1 cellular context compared by ENCODE assay signal in the genomic region with DNA sequence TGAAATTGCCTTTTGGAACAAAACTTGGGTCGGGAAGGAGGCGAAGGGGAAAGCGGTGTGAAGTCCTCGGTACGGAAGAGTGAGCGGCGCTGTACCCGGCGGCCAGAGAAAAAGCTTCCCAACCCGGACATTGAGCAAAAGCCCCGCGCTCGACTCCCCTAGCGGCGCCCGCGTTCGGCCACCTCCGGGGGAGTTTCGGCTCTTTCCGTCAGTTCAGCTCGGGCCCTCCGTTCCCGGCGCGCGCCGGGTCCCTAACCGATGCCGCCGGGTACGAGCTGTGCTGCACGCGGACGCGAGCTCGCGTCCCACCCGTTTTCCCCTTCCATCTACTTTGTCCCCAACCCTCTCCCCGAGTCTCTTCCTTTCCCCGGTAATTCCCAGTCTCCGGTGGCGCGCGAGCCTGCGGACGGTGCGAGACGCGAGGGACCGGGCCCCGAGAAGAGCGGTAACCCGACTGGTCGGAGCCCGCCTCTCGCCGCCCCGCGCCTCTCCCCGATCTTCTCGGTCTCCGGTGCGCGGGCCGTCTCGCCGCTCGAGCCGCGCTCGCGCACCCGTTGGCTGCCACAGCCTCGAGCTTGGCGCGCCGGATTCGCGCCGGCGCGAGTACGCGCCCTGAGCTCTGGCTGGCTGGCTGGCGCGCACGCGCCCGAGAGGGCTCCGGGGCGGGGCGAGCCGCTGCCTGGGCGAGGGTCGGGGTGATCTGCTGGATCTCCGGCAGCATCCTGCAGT.
TF ChIP-seq lines count a peak whose summit lies in the region.

No MANE protein-coding gene starts in this region.

TF ChIP-seq in A549, 52 proteins besides CTCF, POLR2A, EP300 and RAD21 (continued from another document):
- TF ChIP-seq, protein P1, sequence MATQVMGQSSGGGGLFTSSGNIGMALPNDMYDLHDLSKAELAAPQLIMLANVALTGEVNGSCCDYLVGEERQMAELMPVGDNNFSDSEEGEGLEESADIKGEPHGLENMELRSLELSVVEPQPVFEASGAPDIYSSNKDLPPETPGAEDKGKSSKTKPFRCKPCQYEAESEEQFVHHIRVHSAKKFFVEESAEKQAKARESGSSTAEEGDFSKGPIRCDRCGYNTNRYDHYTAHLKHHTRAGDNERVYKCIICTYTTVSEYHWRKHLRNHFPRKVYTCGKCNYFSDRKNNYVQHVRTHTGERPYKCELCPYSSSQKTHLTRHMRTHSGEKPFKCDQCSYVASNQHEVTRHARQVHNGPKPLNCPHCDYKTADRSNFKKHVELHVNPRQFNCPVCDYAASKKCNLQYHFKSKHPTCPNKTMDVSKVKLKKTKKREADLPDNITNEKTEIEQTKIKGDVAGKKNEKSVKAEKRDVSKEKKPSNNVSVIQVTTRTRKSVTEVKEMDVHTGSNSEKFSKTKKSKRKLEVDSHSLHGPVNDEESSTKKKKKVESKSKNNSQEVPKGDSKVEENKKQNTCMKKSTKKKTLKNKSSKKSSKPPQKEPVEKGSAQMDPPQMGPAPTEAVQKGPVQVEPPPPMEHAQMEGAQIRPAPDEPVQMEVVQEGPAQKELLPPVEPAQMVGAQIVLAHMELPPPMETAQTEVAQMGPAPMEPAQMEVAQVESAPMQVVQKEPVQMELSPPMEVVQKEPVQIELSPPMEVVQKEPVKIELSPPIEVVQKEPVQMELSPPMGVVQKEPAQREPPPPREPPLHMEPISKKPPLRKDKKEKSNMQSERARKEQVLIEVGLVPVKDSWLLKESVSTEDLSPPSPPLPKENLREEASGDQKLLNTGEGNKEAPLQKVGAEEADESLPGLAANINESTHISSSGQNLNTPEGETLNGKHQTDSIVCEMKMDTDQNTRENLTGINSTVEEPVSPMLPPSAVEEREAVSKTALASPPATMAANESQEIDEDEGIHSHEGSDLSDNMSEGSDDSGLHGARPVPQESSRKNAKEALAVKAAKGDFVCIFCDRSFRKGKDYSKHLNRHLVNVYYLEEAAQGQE (IDR thresholded peaks at IDR 0.05): no peak
- TF ChIP-seq CHD4 (IDR thresholded peaks at IDR 0.05; ENCODE audit: borderline replicate concordance) (no peak), HOXA7 (CRISPR knock-in tag; IDR thresholded peaks at IDR 0.05) (no peak), NFE2L2 (conservative IDR thresholded peaks at IDR 0.05; ENCODE audit: low read length) (no peak), TP53 (CRISPR knock-in tag; IDR thresholded peaks at IDR 0.05) (peak; percentile 40; the same call in 1 of the 2 replicates), NPAS2 (CRISPR knock-in tag; IDR thresholded peaks at IDR 0.05; ENCODE audit: borderline replicate concordance) (no peak), ZNF302 (CRISPR knock-in tag; IDR thresholded peaks at IDR 0.05) (no peak), KDM1A (IDR thresholded peaks at IDR 0.05; ENCODE audit: low read depth) (no peak), GATA3 (IDR thresholded peaks at IDR 0.05; ENCODE audit: borderline replicate concordance) (peak; percentile 60; the same call in 1 of the 2 replicates), RARB (CRISPR knock-in tag; IDR thresholded peaks at IDR 0.05) (no peak), CBX8 (IDR thresholded peaks at IDR 0.05) (no peak), CEBPB (IDR thresholded peaks at IDR 0.05) (no peak), ZC3H11A (IDR thresholded peaks at IDR 0.05) (no peak), FOSL2 (IDR thresholded peaks at IDR 0.05) (no peak), FOSL2 (CRISPR knock-in tag; IDR thresholded peaks at IDR 0.05) (no peak), HOXB13 (CRISPR knock-in tag; IDR thresholded peaks at IDR 0.05; ENCODE audit: low read depth) (peak; percentile 52; the same call in 1 of the 2 replicates), JUNB (IDR thresholded peaks at IDR 0.05) (no peak), HOXB5 (CRISPR knock-in tag; IDR thresholded peaks at IDR 0.05) (no peak), JUN (IDR thresholded peaks at IDR 0.05) (peak; percentile 74 to 85; a peak in 3 of 5 replicates), MYC (IDR thresholded peaks at IDR 0.05; ENCODE audit: borderline replicate concordance, low read length) (0 out of 2 replicates have a peak, but pooled peaks have one; percentile 25), CBX2 (IDR thresholded peaks at IDR 0.05; ENCODE audit: borderline replicate concordance, low read depth) (no peak), FOXS1 (CRISPR knock-in tag; IDR thresholded peaks at IDR 0.05) (no peak), MAZ (IDR thresholded peaks at IDR 0.05; ENCODE audit: borderline replicate concordance, low read depth, low read length) (no peak), ZFP36 (IDR thresholded peaks at IDR 0.05; ENCODE audit: borderline replicate concordance, partially characterized antibody) (no peak), ZSCAN20 (CRISPR knock-in tag; IDR thresholded peaks at IDR 0.05) (no peak), RNF2 (IDR thresholded peaks at IDR 0.05; ENCODE audit: borderline replicate concordance, low read depth) (no peak), EHF (CRISPR knock-in tag; IDR thresholded peaks at IDR 0.05) (peak; percentile 67; the same call in 1 of the 2 replicates), NR3C1 (IDR thresholded peaks at IDR 0.05) (no peak), RCOR1 (IDR thresholded peaks at IDR 0.05; ENCODE audit: low read depth, low read length) (no peak), KDM5A (IDR thresholded peaks at IDR 0.05) (0 out of 2 replicates have a peak, but pooled peaks have one; percentile 6), HEYL (CRISPR knock-in tag; IDR thresholded peaks at IDR 0.05) (no peak), EHMT2 (IDR thresholded peaks at IDR 0.05; ENCODE audit: low read depth) (no peak)
- TF ChIP-seq, protein P2, sequence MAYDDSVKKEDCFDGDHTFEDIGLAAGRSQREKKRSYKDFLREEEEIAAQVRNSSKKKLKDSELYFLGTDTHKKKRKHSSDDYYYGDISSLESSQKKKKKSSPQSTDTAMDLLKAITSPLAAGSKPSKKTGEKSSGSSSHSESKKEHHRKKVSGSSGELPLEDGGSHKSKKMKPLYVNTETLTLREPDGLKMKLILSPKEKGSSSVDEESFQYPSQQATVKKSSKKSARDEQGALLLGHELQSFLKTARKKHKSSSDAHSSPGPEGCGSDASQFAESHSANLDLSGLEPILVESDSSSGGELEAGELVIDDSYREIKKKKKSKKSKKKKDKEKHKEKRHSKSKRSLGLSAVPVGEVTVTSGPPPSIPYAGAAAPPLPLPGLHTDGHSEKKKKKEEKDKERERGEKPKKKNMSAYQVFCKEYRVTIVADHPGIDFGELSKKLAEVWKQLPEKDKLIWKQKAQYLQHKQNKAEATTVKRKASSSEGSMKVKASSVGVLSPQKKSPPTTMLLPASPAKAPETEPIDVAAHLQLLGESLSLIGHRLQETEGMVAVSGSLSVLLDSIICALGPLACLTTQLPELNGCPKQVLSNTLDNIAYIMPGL (CRISPR knock-in tag; IDR thresholded peaks at IDR 0.05; ENCODE audit: borderline replicate concordance): no peak
- TF ChIP-seq, protein P3, sequence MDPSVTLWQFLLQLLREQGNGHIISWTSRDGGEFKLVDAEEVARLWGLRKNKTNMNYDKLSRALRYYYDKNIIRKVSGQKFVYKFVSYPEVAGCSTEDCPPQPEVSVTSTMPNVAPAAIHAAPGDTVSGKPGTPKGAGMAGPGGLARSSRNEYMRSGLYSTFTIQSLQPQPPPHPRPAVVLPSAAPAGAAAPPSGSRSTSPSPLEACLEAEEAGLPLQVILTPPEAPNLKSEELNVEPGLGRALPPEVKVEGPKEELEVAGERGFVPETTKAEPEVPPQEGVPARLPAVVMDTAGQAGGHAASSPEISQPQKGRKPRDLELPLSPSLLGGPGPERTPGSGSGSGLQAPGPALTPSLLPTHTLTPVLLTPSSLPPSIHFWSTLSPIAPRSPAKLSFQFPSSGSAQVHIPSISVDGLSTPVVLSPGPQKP (IDR thresholded peaks at IDR 0.05; ENCODE audit: low read depth, low read length): no peak
- TF ChIP-seq, protein P4, sequence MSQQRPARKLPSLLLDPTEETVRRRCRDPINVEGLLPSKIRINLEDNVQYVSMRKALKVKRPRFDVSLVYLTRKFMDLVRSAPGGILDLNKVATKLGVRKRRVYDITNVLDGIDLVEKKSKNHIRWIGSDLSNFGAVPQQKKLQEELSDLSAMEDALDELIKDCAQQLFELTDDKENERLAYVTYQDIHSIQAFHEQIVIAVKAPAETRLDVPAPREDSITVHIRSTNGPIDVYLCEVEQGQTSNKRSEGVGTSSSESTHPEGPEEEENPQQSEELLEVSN (IDR thresholded peaks at IDR 0.05; ENCODE audit: borderline replicate concordance, low read depth): peak; percentile 54; the same call in 1 of the 2 replicates
- TF ChIP-seq, protein P5, sequence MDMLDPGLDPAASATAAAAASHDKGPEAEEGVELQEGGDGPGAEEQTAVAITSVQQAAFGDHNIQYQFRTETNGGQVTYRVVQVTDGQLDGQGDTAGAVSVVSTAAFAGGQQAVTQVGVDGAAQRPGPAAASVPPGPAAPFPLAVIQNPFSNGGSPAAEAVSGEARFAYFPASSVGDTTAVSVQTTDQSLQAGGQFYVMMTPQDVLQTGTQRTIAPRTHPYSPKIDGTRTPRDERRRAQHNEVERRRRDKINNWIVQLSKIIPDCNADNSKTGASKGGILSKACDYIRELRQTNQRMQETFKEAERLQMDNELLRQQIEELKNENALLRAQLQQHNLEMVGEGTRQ (IDR thresholded peaks at IDR 0.05): no peak
- TF ChIP-seq, protein P6, sequence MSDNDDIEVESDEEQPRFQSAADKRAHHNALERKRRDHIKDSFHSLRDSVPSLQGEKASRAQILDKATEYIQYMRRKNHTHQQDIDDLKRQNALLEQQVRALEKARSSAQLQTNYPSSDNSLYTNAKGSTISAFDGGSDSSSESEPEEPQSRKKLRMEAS (IDR thresholded peaks at IDR 0.05): peak; percentile 53
- TF ChIP-seq, protein P7, sequence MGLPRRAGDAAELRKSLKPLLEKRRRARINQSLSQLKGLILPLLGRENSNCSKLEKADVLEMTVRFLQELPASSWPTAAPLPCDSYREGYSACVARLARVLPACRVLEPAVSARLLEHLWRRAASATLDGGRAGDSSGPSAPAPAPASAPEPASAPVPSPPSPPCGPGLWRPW (IDR thresholded peaks at IDR 0.05): no peak
